In the genomic region with DNA sequence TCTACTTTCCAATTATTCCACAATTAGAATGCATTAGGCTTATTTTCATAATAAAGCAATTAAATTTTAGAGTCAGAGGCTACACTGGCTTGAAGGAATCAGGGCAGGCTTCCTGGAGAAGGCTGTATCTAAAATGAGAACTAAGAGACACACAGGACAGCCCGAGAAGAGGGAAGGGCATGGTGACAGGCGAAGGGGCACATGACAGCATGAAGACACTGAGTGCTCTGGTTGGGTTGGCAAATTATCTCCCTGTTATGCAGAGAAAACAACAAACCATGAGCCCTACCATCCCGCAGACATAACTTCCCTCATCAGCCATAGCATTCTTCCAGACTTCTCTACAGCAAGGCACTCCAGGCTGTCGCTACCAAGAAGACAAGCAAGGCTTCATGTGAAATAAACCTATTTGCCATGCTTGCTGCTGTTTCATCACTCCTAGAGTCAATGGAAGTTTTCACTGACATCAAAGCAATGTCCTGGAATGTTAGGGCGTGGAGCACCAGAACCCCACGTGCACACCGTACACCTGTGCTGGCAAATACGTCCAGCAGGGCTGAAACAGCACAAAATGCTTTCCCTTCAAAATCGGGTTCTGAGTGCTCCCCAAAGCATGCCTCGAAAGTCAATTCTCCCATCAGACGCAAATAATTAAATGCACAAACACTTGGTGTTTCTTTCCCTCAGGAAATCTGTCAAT, we compare ENCODE assay signal across 20 cellular contexts. TPM values are rescaled to one million over a fixed set of nuclear protein-coding genes. Genes with fewer than 3 reads are reported as not detected.
A peak's percentile ranks its signal among the peaks of the same experiment; 100 is the strongest.
DNase-seq lines count a peak whose midpoint lies in the region; ATAC-seq and TF ChIP-seq lines count a peak whose summit lies in the region.
"Had no signal": no experiment of that assay in that cellular context is flagged by ENCODE, and none has a peak within 500 bp of the region (broad histone marks: within the 10 kb centered on the region; RNA-seq: fewer than 3 reads in every experiment).

No MANE protein-coding gene starts in this region.

- no peak overlapping the region for H3K4me3 Mint-ChIP-seq in activated CD4-positive, alpha-beta memory T cell treated with anti-CD3 and anti-CD28 coated beads for 36 hours
- H3K4me3 Mint-ChIP-seq in activated CD4-positive, alpha-beta memory T cell treated with anti-CD3 and anti-CD28 coated beads, Interleukin-2, amount 10 ng/mL, durations not matched to agents 7 days and 5 days = no peak overlapping the region
- H3K4me3 Mint-ChIP-seq in WTC11 (no peak overlapping the region), memory B cell (peak overlapping the region; percentile 62)
- H3K4me3 Mint-ChIP-seq: activated CD4-positive, alpha-beta T cell treated with anti-CD3 and anti-CD28 coated beads for 36 hours; GM23338 had no signal

- H3K27ac ChIP-seq in upper lobe of right lung = no peak overlapping the region
- H3K27ac ChIP-seq: 22Rv1, adrenal gland, SJSA1, tibial nerve had no signal

- POLR2A ChIA-PET in activated CD4-positive, alpha-beta memory T cell treated with anti-CD3 and anti-CD28 coated beads for 36 hours (lab: Charles Lee) = no interaction called here
- POLR2A ChIA-PET in activated CD4-positive, alpha-beta memory T cell treated with anti-CD3 and anti-CD28 coated beads, Interleukin-2, amount 10 ng/mL, durations not matched to agents 7 days and 5 days (lab: Charles Lee) = no interaction called here
- POLR2A ChIA-PET in WTC11 (lab: Charles Lee) = no interaction called here

- no peak overlapping the region for H3K4me3 ChIP-seq in upper lobe of right lung
- H3K4me3 ChIP-seq: adrenal gland, dorsolateral prefrontal cortex, GM23338, SJSA1, tibial nerve had no signal

- no peaks in the 10 kb centered on the region for H3K9me3 ChIP-seq in upper lobe of right lung
- H3K9me3 ChIP-seq: adrenal gland, SJSA1, tibial nerve had no signal

- H3K9me3 Mint-ChIP-seq in activated CD4-positive, alpha-beta memory T cell treated with anti-CD3 and anti-CD28 coated beads for 36 hours = no peaks in the 10 kb centered on the region
- no peaks in the 10 kb centered on the region for H3K9me3 Mint-ChIP-seq in activated CD4-positive, alpha-beta memory T cell treated with anti-CD3 and anti-CD28 coated beads, Interleukin-2, amount 10 ng/mL, durations not matched to agents 7 days and 5 days
- H3K9me3 Mint-ChIP-seq in WTC11 = no peaks in the 10 kb centered on the region
- no peaks in the 10 kb centered on the region for H3K9me3 Mint-ChIP-seq in memory B cell
- H3K9me3 Mint-ChIP-seq: GM23338 had no signal

- H3K36me3 ChIP-seq in upper lobe of right lung = no peaks in the 10 kb centered on the region
- H3K36me3 ChIP-seq: adrenal gland had no signal

- peaks cover 32% of the 10 kb centered on the region for H3K4me1 ChIP-seq in upper lobe of right lung

- H3K27ac Mint-ChIP-seq in activated CD4-positive, alpha-beta memory T cell treated with anti-CD3 and anti-CD28 coated beads for 36 hours = no peak overlapping the region
- H3K27ac Mint-ChIP-seq in activated CD4-positive, alpha-beta memory T cell treated with anti-CD3 and anti-CD28 coated beads, Interleukin-2, amount 10 ng/mL, durations not matched to agents 7 days and 5 days = no peak overlapping the region
- H3K27ac Mint-ChIP-seq in WTC11 (0 out of 2 replicates have a peak overlapping the region, but pooled peaks have one; percentile 40), memory B cell (peak overlapping the region; percentile 92)
- H3K27ac Mint-ChIP-seq: activated CD4-positive, alpha-beta T cell treated with anti-CD3 and anti-CD28 coated beads for 36 hours had no signal

- H3K4me1 Mint-ChIP-seq in activated CD4-positive, alpha-beta memory T cell treated with anti-CD3 and anti-CD28 coated beads for 36 hours (ENCODE audit: low read depth) = peaks cover 92% of the 10 kb centered on the region
- H3K4me1 Mint-ChIP-seq in activated CD4-positive, alpha-beta memory T cell treated with anti-CD3 and anti-CD28 coated beads, Interleukin-2, amount 10 ng/mL, durations not matched to agents 7 days and 5 days = peaks cover 47% of the 10 kb centered on the region
- H3K4me1 Mint-ChIP-seq in WTC11 = peaks cover 91% of the 10 kb centered on the region
- H3K4me1 Mint-ChIP-seq in memory B cell = peaks cover 87% of the 10 kb centered on the region

- no peaks in the 10 kb centered on the region for H3K27me3 ChIP-seq in upper lobe of right lung
- H3K27me3 ChIP-seq: adrenal gland, dorsolateral prefrontal cortex, SJSA1, tibial nerve had no signal

- TF ChIP-seq CTCF in WTC11 (IDR thresholded peaks at IDR 0.05) (no peak), upper lobe of right lung (IDR thresholded peaks at IDR 0.05) (no peak)

- ATAC-seq in WTC11 (no peak), memory B cell (ENCODE audit: low read depth) (no peak), upper lobe of right lung (peak; percentile 54), HG03135 (IDR thresholded peaks at IDR 0.05; ENCODE audit: unreplicated experiment) (no peak)
- ATAC-seq: activated CD4-positive, alpha-beta T cell treated with anti-CD3 and anti-CD28 coated beads for 36 hours; GM23338; right cardiac atrium had no signal

- H3K36me3 Mint-ChIP-seq in activated CD4-positive, alpha-beta memory T cell treated with anti-CD3 and anti-CD28 coated beads for 36 hours = peaks cover 21% of the 10 kb centered on the region
- peaks cover 10% of the 10 kb centered on the region for H3K36me3 Mint-ChIP-seq in activated CD4-positive, alpha-beta memory T cell treated with anti-CD3 and anti-CD28 coated beads, Interleukin-2, amount 10 ng/mL, durations not matched to agents 7 days and 5 days (ENCODE audit: low read depth)
- no peaks in the 10 kb centered on the region for H3K36me3 Mint-ChIP-seq in WTC11
- H3K36me3 Mint-ChIP-seq in memory B cell = peaks cover 19% of the 10 kb centered on the region

- peak; percentile 3 for DNase-seq in activated CD4-positive, alpha-beta memory T cell treated with anti-CD3 and anti-CD28 coated beads for 36 hours
- no peak for DNase-seq in activated CD4-positive, alpha-beta memory T cell treated with anti-CD3 and anti-CD28 coated beads, Interleukin-2, amount 10 ng/mL, durations not matched to agents 7 days and 5 days
- DNase-seq in WTC11 (ENCODE audit: low spot score) = no peak
- no peak for DNase-seq in memory B cell (ENCODE audit: low spot score in 2 of 2)
- no peak for DNase-seq in upper lobe of right lung
- DNase-seq in iPS-NIHi11 (ENCODE audit: low spot score) = no peak
- DNase-seq in activated gamma-delta T cell treated with Interleukin-2 at 50 U/mL for 16 hours = no peak
- DNase-seq: activated CD4-positive, alpha-beta T cell treated with anti-CD3 and anti-CD28 coated beads for 36 hours; activated effector memory CD4-positive, alpha-beta T cell treated with anti-CD3 and anti-CD28 coated beads, Interleukin-2, amount 50 U/mL, for 16 hours; adrenal gland; dorsolateral prefrontal cortex; NCI-H524; OCI-M1; right cardiac atrium; stimulated activated naive CD4-positive, alpha-beta T cell had no signal

- CTCF ChIA-PET in activated CD4-positive, alpha-beta memory T cell treated with anti-CD3 and anti-CD28 coated beads for 36 hours (lab: Charles Lee) = no interaction called here
- CTCF ChIA-PET in activated CD4-positive, alpha-beta memory T cell treated with anti-CD3 and anti-CD28 coated beads, Interleukin-2, amount 10 ng/mL, durations not matched to agents 7 days and 5 days (lab: Charles Lee) = no interaction called here
- CTCF ChIA-PET in WTC11 (lab: Charles Lee) = no interaction called here

- intact Hi-C loops in activated CD4-positive, alpha-beta memory T cell treated with anti-CD3 and anti-CD28 coated beads for 36 hours (cut with micrococcal nuclease) = no loop called here
- intact Hi-C loops in upper lobe of right lung (cut with DNase I) = no loop called here

- no peaks in the 10 kb centered on the region for H3K27me3 Mint-ChIP-seq in activated CD4-positive, alpha-beta memory T cell treated with anti-CD3 and anti-CD28 coated beads for 36 hours
- no peaks in the 10 kb centered on the region for H3K27me3 Mint-ChIP-seq in activated CD4-positive, alpha-beta memory T cell treated with anti-CD3 and anti-CD28 coated beads, Interleukin-2, amount 10 ng/mL, durations not matched to agents 7 days and 5 days
- no peaks in the 10 kb centered on the region for H3K27me3 Mint-ChIP-seq in WTC11 (ENCODE audit: low read depth)
- H3K27me3 Mint-ChIP-seq in memory B cell = no peaks in the 10 kb centered on the region
- H3K27me3 Mint-ChIP-seq: activated CD4-positive, alpha-beta T cell treated with anti-CD3 and anti-CD28 coated beads for 36 hours had no signal

TF ChIP-seq in WTC11, 78 proteins besides CTCF, POLR2A, EP300 and RAD21:
- TF ChIP-seq ETV6 (CRISPR knock-in tag; IDR thresholded peaks at IDR 0.05) (no peak), ZNF263 (CRISPR knock-in tag; IDR thresholded peaks at IDR 0.05; ENCODE audit: low read depth) (no peak), ZNF416 (CRISPR knock-in tag; IDR thresholded peaks at IDR 0.05) (no peak), FOXP1 (CRISPR knock-in tag; IDR thresholded peaks at IDR 0.05; ENCODE audit: borderline replicate concordance) (no peak), CBFB (CRISPR knock-in tag; IDR thresholded peaks at IDR 0.05; ENCODE audit: low read depth) (no peak)
- TF ChIP-seq, protein P1, sequence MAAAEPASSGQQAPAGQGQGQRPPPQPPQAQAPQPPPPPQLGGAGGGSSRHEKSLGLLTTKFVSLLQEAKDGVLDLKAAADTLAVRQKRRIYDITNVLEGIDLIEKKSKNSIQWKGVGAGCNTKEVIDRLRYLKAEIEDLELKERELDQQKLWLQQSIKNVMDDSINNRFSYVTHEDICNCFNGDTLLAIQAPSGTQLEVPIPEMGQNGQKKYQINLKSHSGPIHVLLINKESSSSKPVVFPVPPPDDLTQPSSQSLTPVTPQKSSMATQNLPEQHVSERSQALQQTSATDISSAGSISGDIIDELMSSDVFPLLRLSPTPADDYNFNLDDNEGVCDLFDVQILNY (CRISPR knock-in tag; IDR thresholded peaks at IDR 0.05) = no peak
- TF ChIP-seq, protein P2, sequence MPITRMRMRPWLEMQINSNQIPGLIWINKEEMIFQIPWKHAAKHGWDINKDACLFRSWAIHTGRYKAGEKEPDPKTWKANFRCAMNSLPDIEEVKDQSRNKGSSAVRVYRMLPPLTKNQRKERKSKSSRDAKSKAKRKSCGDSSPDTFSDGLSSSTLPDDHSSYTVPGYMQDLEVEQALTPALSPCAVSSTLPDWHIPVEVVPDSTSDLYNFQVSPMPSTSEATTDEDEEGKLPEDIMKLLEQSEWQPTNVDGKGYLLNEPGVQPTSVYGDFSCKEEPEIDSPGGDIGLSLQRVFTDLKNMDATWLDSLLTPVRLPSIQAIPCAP (CRISPR knock-in tag; IDR thresholded peaks at IDR 0.05) = no peak
TF ChIP-seq in WTC11: peak in this region for 0.

RNA-seq across cellular contexts. Expression of gene VOPP1, which starts 21.3 kb away (rescaled TPM):
- total RNA-seq in activated CD4-positive, alpha-beta memory T cell treated with anti-CD3 and anti-CD28 coated beads for 36 hours = 10 to 100 TPM; 64.9 to 67.2 TPM
- total RNA-seq in activated CD4-positive, alpha-beta memory T cell treated with anti-CD3 and anti-CD28 coated beads, Interleukin-2, amount 10 ng/mL, durations not matched to agents 7 days and 5 days = 10 to 100 TPM; 51.4 to 52.7 TPM
- total RNA-seq in WTC11 (2021) = 57.0 to 63.9 TPM (median 60.3 TPM) in 3 replicates
- total RNA-seq in upper lobe of right lung = 53.7 TPM

Comparison
In these comparisons a context has a peak if more than half of its experiments do, and no peak if none do; other contexts are left out.
1. H3K27ac Mint-ChIP-seq: peak in WTC11 (single experiment) and memory B cell (single experiment); none in activated CD4-positive, alpha-beta memory T cell treated with anti-CD3 and anti-CD28 coated beads for 36 hours (single experiment) and activated CD4-positive, alpha-beta memory T cell treated with anti-CD3 and anti-CD28 coated beads, Interleukin-2, amount 10 ng/mL, durations not matched to agents 7 days and 5 days (single experiment).